ENCODE assay signal across 17 cellular contexts in genomic region chr2:164522561-164522981, GRCh38.
"Had no signal": no experiment of that assay in that cellular context is flagged by ENCODE, and none has a peak within 500 bp of the region (broad histone marks: within the 10 kb centered on the region; RNA-seq: fewer than 3 reads in every experiment).

No MANE protein-coding gene starts in this region.

- H3K36me3 ChIP-seq: breast epithelium, esophagus squamous epithelium, ovary had no signal

- H3K27me3 Mint-ChIP-seq: activated CD4-positive, alpha-beta memory T cell treated with anti-CD3 and anti-CD28 coated beads for 36 hours; activated naive CD8-positive, alpha-beta T cell had no signal

- H3K4me3 Mint-ChIP-seq: activated CD4-positive, alpha-beta memory T cell treated with anti-CD3 and anti-CD28 coated beads for 36 hours; activated naive CD8-positive, alpha-beta T cell; activated T-cell treated with anti-CD3 and anti-CD28 coated beads, Interleukin-2, amount 50 U/mL, for 4 hours; endodermal cell; neural crest cell had no signal

- H3K36me3 Mint-ChIP-seq: activated CD4-positive, alpha-beta memory T cell treated with anti-CD3 and anti-CD28 coated beads for 36 hours; activated naive CD8-positive, alpha-beta T cell had no signal

- H3K27ac Mint-ChIP-seq: activated CD4-positive, alpha-beta memory T cell treated with anti-CD3 and anti-CD28 coated beads for 36 hours; activated naive CD8-positive, alpha-beta T cell; endodermal cell had no signal

- H3K4me1 Mint-ChIP-seq: neural crest cell had no signal

- H3K27me3 ChIP-seq: breast epithelium, esophagus squamous epithelium, ovary had no signal

- H3K4me3 ChIP-seq: breast epithelium, esophagus squamous epithelium, ovary had no signal

- H3K4me1 ChIP-seq: breast epithelium, esophagus squamous epithelium had no signal

- H3K27ac ChIP-seq: breast epithelium, ovary had no signal

- H3K9me3 ChIP-seq: esophagus squamous epithelium, ovary had no signal

- ATAC-seq: activated T-cell treated with anti-CD3 and anti-CD28 coated beads, Interleukin-2, amount 50 U/mL, for 4 hours; left ventricle myocardium superior had no signal

- DNase-seq: activated CD4-positive, alpha-beta memory T cell treated with anti-CD3 and anti-CD28 coated beads for 36 hours; activated CD4-positive, alpha-beta T cell treated with anti-CD3 and anti-CD28 coated beads for 1 hour; activated effector memory CD4-positive, alpha-beta T cell treated with anti-CD3 and anti-CD28 coated beads, Interleukin-2, amount 50 U/mL, for 16 hours; activated T-cell treated with anti-CD3 and anti-CD28 coated beads, Interleukin-2, amount 50 U/mL, for 4 hours; anterior cingulate cortex; endodermal cell; esophagus squamous epithelium; foreskin melanocyte; islet precursor cell; left ventricle myocardium superior; mesendoderm; ovary; stimulated activated CD4-positive, alpha-beta T cell treated with anti-CD3 and anti-CD28 coated beads, Interleukin-15, amount 100 ng/mL, for 24 hours; stimulated activated CD4-positive, alpha-beta T cell treated with anti-CD3 and anti-CD28 coated beads, Interleukin-4, amount 100 ng/mL, for 4 hours had no signal
